Comparison of ENCODE assay signal across 15 cellular contexts in genomic region chr4:20839957-20840356, GRCh38.
A peak's percentile ranks its signal among the peaks of the same experiment; 100 is the strongest.
DNase-seq lines count a peak whose midpoint lies in the region; ATAC-seq and TF ChIP-seq lines count a peak whose summit lies in the region.
"Had no signal": no experiment of that assay in that cellular context is flagged by ENCODE, and none has a peak within 500 bp of the region (broad histone marks: within the 10 kb centered on the region; RNA-seq: fewer than 3 reads in every experiment).

No MANE protein-coding gene starts in this region.

- peaks cover 8% of the 10 kb centered on the region for H3K4me1 Mint-ChIP-seq in type B pancreatic cell (ENCODE audit: unreplicated experiment)
- H3K4me1 Mint-ChIP-seq: IgD-negative memory B cell had no signal

- H3K27ac Mint-ChIP-seq in type B pancreatic cell: peak overlapping the region; percentile 10
- H3K27ac Mint-ChIP-seq: IgD-negative memory B cell had no signal

- DNase-seq in HCEC 1CT (peak; percentile 86), amniotic epithelial cell (ENCODE audit: low read depth) (peak; percentile 86), glomerular endothelial cell (ENCODE audit: extremely low read depth, low read depth, low spot score) (peak; percentile 90), type B pancreatic cell (ENCODE audit: extremely low spot score, unreplicated experiment) (no peak), NCI-H446 treated with DMSO at 0.1 percent for 48 hours (lab: John Stamatoyannopoulos, UW) (no peak), mesenteric fat pad (ENCODE audit: low spot score) (no peak)
- DNase-seq: activated CD8-positive, alpha-beta memory T cell treated with anti-CD3 and anti-CD28 coated beads, Interleukin-2, amount 50 U/mL, for 4 hours; aorta; DMS79; left colon; NCI-H1930; occipital lobe; OCI-M1 had no signal

- no peak for ATAC-seq in HG02763 (IDR thresholded peaks at IDR 0.05; ENCODE audit: unreplicated experiment)
- ATAC-seq: left colon had no signal

- no peak for TF ChIP-seq CTCF in type B pancreatic cell (conservative IDR thresholded peaks at IDR 0.05)

- no peaks in the 10 kb centered on the region for H3K36me3 Mint-ChIP-seq in type B pancreatic cell
- H3K36me3 Mint-ChIP-seq: IgD-negative memory B cell had no signal

- no peak overlapping the region for H3K4me3 Mint-ChIP-seq in type B pancreatic cell
- H3K4me3 Mint-ChIP-seq: IgD-negative memory B cell had no signal

- peaks cover 12% of the 10 kb centered on the region for H3K9me3 Mint-ChIP-seq in type B pancreatic cell

- H3K27me3 Mint-ChIP-seq in type B pancreatic cell: no peaks in the 10 kb centered on the region
- H3K27me3 Mint-ChIP-seq: IgD-negative memory B cell had no signal

Comparison
In these comparisons a context has a peak if more than half of its experiments do, and no peak if none do; other contexts are left out.
1. DNase-seq: peak in HCEC 1CT (single experiment), amniotic epithelial cell (single experiment) and glomerular endothelial cell (single experiment); none in type B pancreatic cell (single experiment), NCI-H446 treated with DMSO at 0.1 percent for 48 hours (single experiment) and mesenteric fat pad (single experiment).